Comparison of ENCODE assay signal across 20 cellular contexts in genomic region chr9:131605770-131606590, GRCh38.
DNase-seq lines count a peak whose midpoint lies in the region; ATAC-seq, FAIRE-seq and TF ChIP-seq lines count a peak whose summit lies in the region.
"Had no signal": no experiment of that assay in that cellular context is flagged by ENCODE, and none has a peak within 500 bp of the region (broad histone marks: within the 10 kb centered on the region; RNA-seq: fewer than 3 reads in every experiment).

No MANE protein-coding gene starts in this region.

- TF ChIP-seq CTCF in adrenal gland (IDR thresholded peaks at IDR 0.05): no peak
- TF ChIP-seq CTCF in HepG2 (CRISPR knock-in tag; IDR thresholded peaks at IDR 0.05): peak; percentile 15; the same call in 1 of the 2 replicates

- POLR2A ChIA-PET in HepG2 (lab: Yijun Ruan, JAX): interaction anchor here (0.8 to 2.5 kb wide), 13 partner anchors 9 to 137 kb away, joined by 3 to 36 read pairs (median 4); no protein-coding TSS in a partner anchor

- peak overlapping the region; percentile 59 for H3K4me2 ChIP-seq in HepG2 (ENCODE audit: low read depth, low read length)
- H3K4me2 ChIP-seq: SK-N-SH had no signal

- no peak for TF ChIP-seq POLR2A in adrenal gland (IDR thresholded peaks at IDR 0.05)
- TF ChIP-seq POLR2A in HepG2 (IDR thresholded peaks at IDR 0.05; ENCODE audit: insufficient read depth in 1 of 2, low read depth in 2 of 2, low read length in 2 of 2): peak in 1 of 2 experiments; percentile 54; a peak in 3 of 4 replicates

- no peak for ATAC-seq in stimulated activated naive CD8-positive, alpha-beta T cell treated with anti-CD3 and anti-CD28 coated beads, Interleukin-15, Interleukin-2, amounts not matched to agents 100 U/mL and 50 U/mL, for 24 hours
- ATAC-seq in HepG2 (peak; percentile 84), SK-N-SH treated with all-trans-retinoic acid at 6 μM for 48 hours (no peak)
- ATAC-seq: left lung had no signal

- H3K27me3 Mint-ChIP-seq in stimulated activated naive CD8-positive, alpha-beta T cell treated with anti-CD3 and anti-CD28 coated beads, Interleukin-15, Interleukin-2, amounts not matched to agents 100 ng/mL and 50 ng/mL, for 24 hours: no peaks in the 10 kb centered on the region

- H3K27me3 ChIP-seq in adrenal gland (no peaks in the 10 kb centered on the region), HepG2 (ENCODE audit: control insufficient read depth in 1 of 2, insufficient read depth in 2 of 2, low read length in 2 of 2) (no peaks in the 10 kb centered on the region)
- H3K27me3 ChIP-seq: colonic mucosa, esophagus muscularis mucosa, left lung, MG63 had no signal

- no peak overlapping the region for H2AFZ ChIP-seq in HepG2 (ENCODE audit: low read length)

- peak; percentile 96 for FAIRE-seq in HepG2 (lab: Jason Lieb, UNC)

- peak; percentile 63 to 90; a peak in 3 of 4 replicates for TF ChIP-seq EP300 in HepG2 (IDR thresholded peaks at IDR 0.05; ENCODE audit: low read depth in 2 of 2, low read length in 2 of 2)
- TF ChIP-seq EP300 in HepG2 (CRISPR knock-in tag; IDR thresholded peaks at IDR 0.05; ENCODE audit: borderline replicate concordance): peak; percentile 80

- CTCF ChIA-PET in HepG2 (lab: Yijun Ruan, JAX; ENCODE audit: low intra/inter-chr PET ratio, low total read pairs): interaction anchor here (0.9 to 1.9 kb wide), 2 partner anchors 15 to 134 kb away, joined by 4 to 7 read pairs; partner anchors contain the start of gene RAPGEF1

- peak overlapping the region; percentile 26 for H3K27ac Mint-ChIP-seq in stimulated activated naive CD8-positive, alpha-beta T cell treated with anti-CD3 and anti-CD28 coated beads, Interleukin-15, Interleukin-2, amounts not matched to agents 100 ng/mL and 50 ng/mL, for 24 hours

- in situ Hi-C loops in HepG2 (cut with HindIII; ENCODE audit: extremely low pct_ligation_motif_present, low pct_unique_long_range_greater_than_20kb): no loop called here

- no peaks in the 10 kb centered on the region for H3K9me3 Mint-ChIP-seq in stimulated activated naive CD8-positive, alpha-beta T cell treated with anti-CD3 and anti-CD28 coated beads, Interleukin-15, Interleukin-2, amounts not matched to agents 100 ng/mL and 50 ng/mL, for 24 hours
- H3K9me3 Mint-ChIP-seq: neural crest cell had no signal

- H4K20me1 ChIP-seq in HepG2 (ENCODE audit: insufficient read depth, low read length): no peaks in the 10 kb centered on the region

- H3K4me1 Mint-ChIP-seq in stimulated activated naive CD8-positive, alpha-beta T cell treated with anti-CD3 and anti-CD28 coated beads, Interleukin-15, Interleukin-2, amounts not matched to agents 100 ng/mL and 50 ng/mL, for 24 hours (ENCODE audit: low read depth): no peaks in the 10 kb centered on the region

- intact Hi-C loops in adrenal gland (cut with DNase I) (no loop called here), HepG2 (cut with micrococcal nuclease; ENCODE audit: unreplicated experiment) (loop anchor here (2.0 to 5.0 kb wide), 2 partner anchors 51 to 129 kb away; no protein-coding TSS in a partner anchor)

- no peak for TF ChIP-seq RAD21 in HepG2 (CRISPR knock-in tag; IDR thresholded peaks at IDR 0.05)

- H3K4me1 ChIP-seq in adrenal gland (replicated peaks in 1 of 2): peaks cover 14 to 25% of the 10 kb centered on the region in 2 donors
- H3K4me1 ChIP-seq in HepG2 (ENCODE audit: insufficient read depth, low read length): peaks cover 86% of the 10 kb centered on the region
- H3K4me1 ChIP-seq: colonic mucosa had no signal

- peaks cover 42% of the 10 kb centered on the region for H3K36me3 Mint-ChIP-seq in stimulated activated naive CD8-positive, alpha-beta T cell treated with anti-CD3 and anti-CD28 coated beads, Interleukin-15, Interleukin-2, amounts not matched to agents 100 ng/mL and 50 ng/mL, for 24 hours (ENCODE audit: low read depth)

- H3K9ac ChIP-seq in HepG2 (ENCODE audit: insufficient read depth, low read depth, low read length): peak overlapping the region; percentile 69
- H3K9ac ChIP-seq: SK-N-SH had no signal

- H3K4me3 ChIP-seq in adrenal gland: no peak overlapping the region
- peak overlapping the region in 1 of 3 experiments; percentile 26; a peak in 1 of 6 replicates for H3K4me3 ChIP-seq in HepG2 (replicated peaks in 1 of 3; ENCODE audit: insufficient read depth in 1 of 3, low read depth in 2 of 3, low read length in 3 of 3)
- H3K4me3 ChIP-seq: colonic mucosa, esophagus muscularis mucosa, left lung, MG63 had no signal

- no peaks in the 10 kb centered on the region for H3K79me2 ChIP-seq in HepG2 (ENCODE audit: insufficient read depth, low read length)

- no peaks in the 10 kb centered on the region for H3K9me3 ChIP-seq in adrenal gland (replicated peaks in 1 of 3)
- H3K9me3 ChIP-seq in HepG2 (ENCODE audit: low read length): no peaks in the 10 kb centered on the region
- H3K9me3 ChIP-seq: colonic mucosa, esophagus muscularis mucosa, left lung, MG63, SK-N-SH had no signal

- H3K27ac ChIP-seq in adrenal gland (no peak overlapping the region), HepG2 (ENCODE audit: extremely low read length, insufficient read depth, low read length) (peak overlapping the region; percentile 86)
- H3K27ac ChIP-seq: colonic mucosa, left lung had no signal

- H3K4me3 Mint-ChIP-seq in stimulated activated naive CD8-positive, alpha-beta T cell treated with anti-CD3 and anti-CD28 coated beads, Interleukin-15, Interleukin-2, amounts not matched to agents 100 ng/mL and 50 ng/mL, for 24 hours: no peak overlapping the region
- H3K4me3 Mint-ChIP-seq: neural crest cell had no signal

- 64 to 85% (median 67%) methylated on average over 6 to 9 of the region's 9 CpGs for WGBS in adrenal gland, 4 donors
- WGBS in HepG2 (ENCODE audit: low lambda C conversion rate): 2% methylated on average over 9 of the region's 9 CpGs

- H3K36me3 ChIP-seq in adrenal gland (replicated peaks in 1 of 2) (peaks cover 0 to 19% of the 10 kb centered on the region in 2 donors), HepG2 (replicated peaks in 1 of 2; ENCODE audit: control insufficient read depth in 1 of 2, insufficient read depth in 2 of 2, low read length in 2 of 2) (peaks cover 1 to 4% of the 10 kb centered on the region in 2 experiments; a peak in 3 of 5 replicates)
- H3K36me3 ChIP-seq: colonic mucosa had no signal

- no TSS peak for BruUV-seq in HepG2 (replicated peaks; lab: Mats Ljungman, UMichigan)

- no peak for DNase-seq in stimulated activated naive CD8-positive, alpha-beta T cell treated with anti-CD3 and anti-CD28 coated beads, Interleukin-15, Interleukin-2, amounts not matched to agents 100 U/mL and 50 U/mL, for 24 hours
- peak in 4 of 7 donors; percentile 47 to 70 (median 58) for DNase-seq in adrenal gland
- peak; percentile 98 for DNase-seq in HepG2 (ENCODE audit: low spot score)
- no peak for DNase-seq in Kasumi-1 (lab: John Stamatoyannopoulos, UW)
- no peak for DNase-seq in NCI-H524 treated with DMSO at 0.1 percent for 48 hours (lab: John Stamatoyannopoulos, UW)
- DNase-seq in COLO829 (ENCODE audit: low spot score): no peak
- DNase-seq: activated CD8-positive, alpha-beta memory T cell treated with anti-CD3 and anti-CD28 coated beads, Interleukin-2, amount 50 U/mL, for 4 hours; colonic mucosa; DMS79 treated with DMSO at 0.1 percent for 48 hours; head of caudate nucleus; MG63; NCI-H2029 treated with DMSO at 0.1 percent for 48 hours; NCI-H524; OCI-M1; SK-N-SH had no signal

TF ChIP-seq in HepG2, 621 proteins besides CTCF, POLR2A, EP300 and RAD21 (continues in another document):
- no peak for TF ChIP-seq DDIT3 (CRISPR knock-in tag; IDR thresholded peaks at IDR 0.05)
- TF ChIP-seq KLF13 (CRISPR knock-in tag; IDR thresholded peaks at IDR 0.05): no peak

TF ChIP-seq in SK-N-SH treated with all-trans-retinoic acid at 6 μM for 48 hours, 23 proteins besides CTCF, POLR2A, EP300 and RAD21:
- TF ChIP-seq ZNF8 (CRISPR knock-in tag; IDR thresholded peaks at IDR 0.05) (no peak), ZC3H10 (CRISPR knock-in tag; IDR thresholded peaks at IDR 0.05) (no peak), ZFP30 (CRISPR knock-in tag; IDR thresholded peaks at IDR 0.05) (no peak), TOX (CRISPR knock-in tag; IDR thresholded peaks at IDR 0.05; ENCODE audit: borderline replicate concordance) (no peak), ESRRG (CRISPR knock-in tag; IDR thresholded peaks at IDR 0.05) (no peak), ZFP3 (CRISPR knock-in tag; IDR thresholded peaks at IDR 0.05) (no peak)
- TF ChIP-seq, protein P1, sequence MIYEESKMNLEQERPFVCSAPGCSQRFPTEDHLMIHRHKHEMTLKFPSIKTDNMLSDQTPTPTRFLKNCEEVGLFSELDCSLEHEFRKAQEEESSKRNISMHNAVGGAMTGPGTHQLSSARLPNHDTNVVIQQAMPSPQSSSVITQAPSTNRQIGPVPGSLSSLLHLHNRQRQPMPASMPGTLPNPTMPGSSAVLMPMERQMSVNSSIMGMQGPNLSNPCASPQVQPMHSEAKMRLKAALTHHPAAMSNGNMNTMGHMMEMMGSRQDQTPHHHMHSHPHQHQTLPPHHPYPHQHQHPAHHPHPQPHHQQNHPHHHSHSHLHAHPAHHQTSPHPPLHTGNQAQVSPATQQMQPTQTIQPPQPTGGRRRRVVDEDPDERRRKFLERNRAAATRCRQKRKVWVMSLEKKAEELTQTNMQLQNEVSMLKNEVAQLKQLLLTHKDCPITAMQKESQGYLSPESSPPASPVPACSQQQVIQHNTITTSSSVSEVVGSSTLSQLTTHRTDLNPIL (CRISPR knock-in tag; IDR thresholded peaks at IDR 0.05; ENCODE audit: low read depth): no peak

Comparison
In these comparisons a context has a peak if more than half of its experiments do, and no peak if none do; other contexts are left out.
1. DNase-seq: peak in adrenal gland (4 of 7) and HepG2 (single experiment); none in stimulated activated naive CD8-positive, alpha-beta T cell treated with anti-CD3 and anti-CD28 coated beads, Interleukin-15, Interleukin-2, amounts not matched to agents 100 U/mL and 50 U/mL, for 24 hours (single experiment), Kasumi-1 (0 of 2), NCI-H524 treated with DMSO at 0.1 percent for 48 hours (single experiment) and COLO829 (single experiment).